ENCODE assay signal across 1 cellular context in genomic region chr11:32891657-32892354, GRCh38.
TF ChIP-seq lines count a peak whose summit lies in the region.

No MANE protein-coding gene starts in this region.

TF ChIP-seq in HEK293, 187 proteins besides CTCF, POLR2A, EP300 and RAD21 (continued from another document and continues in another):
- TF ChIP-seq, protein P1, sequence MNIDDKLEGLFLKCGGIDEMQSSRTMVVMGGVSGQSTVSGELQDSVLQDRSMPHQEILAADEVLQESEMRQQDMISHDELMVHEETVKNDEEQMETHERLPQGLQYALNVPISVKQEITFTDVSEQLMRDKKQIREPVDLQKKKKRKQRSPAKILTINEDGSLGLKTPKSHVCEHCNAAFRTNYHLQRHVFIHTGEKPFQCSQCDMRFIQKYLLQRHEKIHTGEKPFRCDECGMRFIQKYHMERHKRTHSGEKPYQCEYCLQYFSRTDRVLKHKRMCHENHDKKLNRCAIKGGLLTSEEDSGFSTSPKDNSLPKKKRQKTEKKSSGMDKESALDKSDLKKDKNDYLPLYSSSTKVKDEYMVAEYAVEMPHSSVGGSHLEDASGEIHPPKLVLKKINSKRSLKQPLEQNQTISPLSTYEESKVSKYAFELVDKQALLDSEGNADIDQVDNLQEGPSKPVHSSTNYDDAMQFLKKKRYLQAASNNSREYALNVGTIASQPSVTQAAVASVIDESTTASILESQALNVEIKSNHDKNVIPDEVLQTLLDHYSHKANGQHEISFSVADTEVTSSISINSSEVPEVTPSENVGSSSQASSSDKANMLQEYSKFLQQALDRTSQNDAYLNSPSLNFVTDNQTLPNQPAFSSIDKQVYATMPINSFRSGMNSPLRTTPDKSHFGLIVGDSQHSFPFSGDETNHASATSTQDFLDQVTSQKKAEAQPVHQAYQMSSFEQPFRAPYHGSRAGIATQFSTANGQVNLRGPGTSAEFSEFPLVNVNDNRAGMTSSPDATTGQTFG (tag by site-specific recombination; IDR thresholded peaks at IDR 0.05; ENCODE audit: borderline replicate concordance), result no peak
- TF ChIP-seq, protein P2, sequence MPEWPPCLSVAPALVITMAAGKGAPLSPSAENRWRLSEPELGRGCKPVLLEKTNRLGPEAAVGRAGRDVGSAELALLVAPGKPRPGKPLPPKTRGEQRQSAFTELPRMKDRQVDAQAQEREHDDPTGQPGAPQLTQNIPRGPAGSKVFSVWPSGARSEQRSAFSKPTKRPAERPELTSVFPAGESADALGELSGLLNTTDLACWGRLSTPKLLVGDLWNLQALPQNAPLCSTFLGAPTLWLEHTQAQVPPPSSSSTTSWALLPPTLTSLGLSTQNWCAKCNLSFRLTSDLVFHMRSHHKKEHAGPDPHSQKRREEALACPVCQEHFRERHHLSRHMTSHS (tag by site-specific recombination; IDR thresholded peaks at IDR 0.05), result peak; percentile 90
- peak; percentile 90 for TF ChIP-seq TSHZ1 (tag by site-specific recombination; IDR thresholded peaks at IDR 0.05; ENCODE audit: borderline replicate concordance)
- TF ChIP-seq ZNF555 (tag by site-specific recombination; conservative IDR thresholded peaks at IDR 0.05), result no peak
- peak; percentile 77 for TF ChIP-seq ZNF10 (tag by site-specific recombination; IDR thresholded peaks at IDR 0.05)
- TF ChIP-seq ZNF514 (tag by site-specific recombination; IDR thresholded peaks at IDR 0.05), result no peak
- no peak for TF ChIP-seq ZNF621 (tag by site-specific recombination; IDR thresholded peaks at IDR 0.05)
- TF ChIP-seq, protein P3, sequence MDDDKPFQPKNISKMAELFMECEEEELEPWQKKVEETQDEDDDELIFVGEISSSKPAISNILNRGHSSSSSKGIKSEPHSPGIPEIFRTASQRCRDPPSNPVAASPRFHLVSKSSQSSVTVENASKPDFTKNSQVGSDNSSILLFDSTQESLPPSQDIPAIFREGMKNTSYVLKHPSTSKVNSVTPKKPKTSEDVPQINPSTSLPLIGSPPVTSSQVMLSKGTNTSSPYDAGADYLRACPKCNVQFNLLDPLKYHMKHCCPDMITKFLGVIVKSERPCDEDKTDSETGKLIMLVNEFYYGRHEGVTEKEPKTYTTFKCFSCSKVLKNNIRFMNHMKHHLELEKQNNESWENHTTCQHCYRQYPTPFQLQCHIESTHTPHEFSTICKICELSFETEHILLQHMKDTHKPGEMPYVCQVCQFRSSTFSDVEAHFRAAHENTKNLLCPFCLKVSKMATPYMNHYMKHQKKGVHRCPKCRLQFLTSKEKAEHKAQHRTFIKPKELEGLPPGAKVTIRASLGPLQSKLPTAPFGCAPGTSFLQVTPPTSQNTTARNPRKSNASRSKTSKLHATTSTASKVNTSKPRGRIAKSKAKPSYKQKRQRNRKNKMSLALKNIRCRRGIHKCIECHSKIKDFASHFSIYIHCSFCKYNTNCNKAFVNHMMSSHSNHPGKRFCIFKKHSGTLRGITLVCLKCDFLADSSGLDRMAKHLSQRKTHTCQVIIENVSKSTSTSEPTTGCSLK (tag by site-specific recombination; IDR thresholded peaks at IDR 0.05), result no peak
- peak; percentile 92 for TF ChIP-seq BCL11B (tag by site-specific recombination; IDR thresholded peaks at IDR 0.05; ENCODE audit: low read depth)
- TF ChIP-seq KLF8 (tag by site-specific recombination; IDR thresholded peaks at IDR 0.05), result peak; percentile 70
- peak; percentile 74 for TF ChIP-seq GLIS1 (tag by site-specific recombination; IDR thresholded peaks at IDR 0.05)
- peak; percentile 89 for TF ChIP-seq ZNF366 (tag by site-specific recombination; conservative IDR thresholded peaks at IDR 0.05)
- no peak for TF ChIP-seq YY2 (tag by site-specific recombination; IDR thresholded peaks at IDR 0.05)
- TF ChIP-seq, protein P4, sequence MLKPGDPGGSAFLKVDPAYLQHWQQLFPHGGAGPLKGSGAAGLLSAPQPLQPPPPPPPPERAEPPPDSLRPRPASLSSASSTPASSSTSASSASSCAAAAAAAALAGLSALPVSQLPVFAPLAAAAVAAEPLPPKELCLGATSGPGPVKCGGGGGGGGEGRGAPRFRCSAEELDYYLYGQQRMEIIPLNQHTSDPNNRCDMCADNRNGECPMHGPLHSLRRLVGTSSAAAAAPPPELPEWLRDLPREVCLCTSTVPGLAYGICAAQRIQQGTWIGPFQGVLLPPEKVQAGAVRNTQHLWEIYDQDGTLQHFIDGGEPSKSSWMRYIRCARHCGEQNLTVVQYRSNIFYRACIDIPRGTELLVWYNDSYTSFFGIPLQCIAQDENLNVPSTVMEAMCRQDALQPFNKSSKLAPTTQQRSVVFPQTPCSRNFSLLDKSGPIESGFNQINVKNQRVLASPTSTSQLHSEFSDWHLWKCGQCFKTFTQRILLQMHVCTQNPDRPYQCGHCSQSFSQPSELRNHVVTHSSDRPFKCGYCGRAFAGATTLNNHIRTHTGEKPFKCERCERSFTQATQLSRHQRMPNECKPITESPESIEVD (tag by site-specific recombination; IDR thresholded peaks at IDR 0.05), result peak; percentile 85
- peak; percentile 63 for TF ChIP-seq SCRT2 (tag by site-specific recombination; IDR thresholded peaks at IDR 0.05)
- TF ChIP-seq HIC1 (tag by site-specific recombination; IDR thresholded peaks at IDR 0.05), result peak; percentile 87
- TF ChIP-seq ZNF391 (tag by site-specific recombination; IDR thresholded peaks at IDR 0.05; ENCODE audit: borderline replicate concordance, low read depth), result peak; percentile 84; the same call in 1 of the 2 replicates
- peak; percentile 90 for TF ChIP-seq INSM2 (tag by site-specific recombination; IDR thresholded peaks at IDR 0.05)
- TF ChIP-seq ZNF302 (tag by site-specific recombination; IDR thresholded peaks at IDR 0.05; ENCODE audit: low read depth), result no peak
- TF ChIP-seq ZFP41 (tag by site-specific recombination; IDR thresholded peaks at IDR 0.05; ENCODE audit: borderline replicate concordance), result no peak
- TF ChIP-seq, protein P5, sequence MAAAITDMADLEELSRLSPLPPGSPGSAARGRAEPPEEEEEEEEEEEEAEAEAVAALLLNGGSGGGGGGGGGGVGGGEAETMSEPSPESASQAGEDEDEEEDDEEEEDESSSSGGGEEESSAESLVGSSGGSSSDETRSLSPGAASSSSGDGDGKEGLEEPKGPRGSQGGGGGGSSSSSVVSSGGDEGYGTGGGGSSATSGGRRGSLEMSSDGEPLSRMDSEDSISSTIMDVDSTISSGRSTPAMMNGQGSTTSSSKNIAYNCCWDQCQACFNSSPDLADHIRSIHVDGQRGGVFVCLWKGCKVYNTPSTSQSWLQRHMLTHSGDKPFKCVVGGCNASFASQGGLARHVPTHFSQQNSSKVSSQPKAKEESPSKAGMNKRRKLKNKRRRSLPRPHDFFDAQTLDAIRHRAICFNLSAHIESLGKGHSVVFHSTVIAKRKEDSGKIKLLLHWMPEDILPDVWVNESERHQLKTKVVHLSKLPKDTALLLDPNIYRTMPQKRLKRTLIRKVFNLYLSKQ (tag by site-specific recombination; IDR thresholded peaks at IDR 0.05; ENCODE audit: borderline replicate concordance), result 0 out of 2 replicates have a peak, but pooled peaks have one; percentile 35
- TF ChIP-seq ZNF398 (tag by site-specific recombination; IDR thresholded peaks at IDR 0.05), result peak; percentile 13; the same call in 1 of the 2 replicates
- peak; percentile 93 for TF ChIP-seq ZXDB (tag by site-specific recombination; IDR thresholded peaks at IDR 0.05)
- peak; percentile 42; the same call in 1 of the 2 replicates for TF ChIP-seq KLF7 (tag by site-specific recombination; IDR thresholded peaks at IDR 0.05; ENCODE audit: borderline replicate concordance)
- TF ChIP-seq ZNF654 (tag by site-specific recombination; IDR thresholded peaks at IDR 0.05; ENCODE audit: low read depth), result no peak
- no peak for TF ChIP-seq ZNF354C (tag by site-specific recombination; IDR thresholded peaks at IDR 0.05; ENCODE audit: borderline replicate concordance, low read depth)
- TF ChIP-seq TCF7L2 (IDR thresholded peaks at IDR 0.05; ENCODE audit: borderline replicate concordance, low read depth, low read length), result peak; percentile 78
- TF ChIP-seq ZNF843 (tag by site-specific recombination; IDR thresholded peaks at IDR 0.05), result peak; percentile 99
- no peak for TF ChIP-seq ZNF530 (tag by site-specific recombination; IDR thresholded peaks at IDR 0.05; ENCODE audit: low read depth)
- peak; percentile 42; the same call in 1 of the 2 replicates for TF ChIP-seq ZNF513 (tag by site-specific recombination; IDR thresholded peaks at IDR 0.05)
- no peak; the same call in 1 of the 2 replicates for TF ChIP-seq YY1 (tag by site-specific recombination; IDR thresholded peaks at IDR 0.05)
- no peak for TF ChIP-seq EGR2 (tag by site-specific recombination; IDR thresholded peaks at IDR 0.05; ENCODE audit: low read depth)
- TF ChIP-seq HOXD13 (CRISPR knock-in tag; IDR thresholded peaks at IDR 0.05; ENCODE audit: borderline replicate concordance), result no peak
- TF ChIP-seq, protein P6, sequence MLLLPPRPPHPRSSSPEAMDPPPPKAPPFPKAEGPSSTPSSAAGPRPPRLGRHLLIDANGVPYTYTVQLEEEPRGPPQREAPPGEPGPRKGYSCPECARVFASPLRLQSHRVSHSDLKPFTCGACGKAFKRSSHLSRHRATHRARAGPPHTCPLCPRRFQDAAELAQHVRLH (tag by site-specific recombination; IDR thresholded peaks at IDR 0.05), result peak; percentile 89
- peak; percentile 87 for TF ChIP-seq ZSCAN30 (tag by site-specific recombination; IDR thresholded peaks at IDR 0.05)
- TF ChIP-seq ZNF426 (tag by site-specific recombination; IDR thresholded peaks at IDR 0.05), result peak; percentile 12; the same call in 1 of the 2 replicates
- no peak; the same call in 1 of the 2 replicates for TF ChIP-seq SP2 (tag by site-specific recombination; IDR thresholded peaks at IDR 0.05)
- no peak for TF ChIP-seq ZNF623 (tag by site-specific recombination; IDR thresholded peaks at IDR 0.05)
- TF ChIP-seq ZNF140 (tag by site-specific recombination; IDR thresholded peaks at IDR 0.05), result no peak
